9 cellular contexts compared by ENCODE assay signal in the genomic region with DNA sequence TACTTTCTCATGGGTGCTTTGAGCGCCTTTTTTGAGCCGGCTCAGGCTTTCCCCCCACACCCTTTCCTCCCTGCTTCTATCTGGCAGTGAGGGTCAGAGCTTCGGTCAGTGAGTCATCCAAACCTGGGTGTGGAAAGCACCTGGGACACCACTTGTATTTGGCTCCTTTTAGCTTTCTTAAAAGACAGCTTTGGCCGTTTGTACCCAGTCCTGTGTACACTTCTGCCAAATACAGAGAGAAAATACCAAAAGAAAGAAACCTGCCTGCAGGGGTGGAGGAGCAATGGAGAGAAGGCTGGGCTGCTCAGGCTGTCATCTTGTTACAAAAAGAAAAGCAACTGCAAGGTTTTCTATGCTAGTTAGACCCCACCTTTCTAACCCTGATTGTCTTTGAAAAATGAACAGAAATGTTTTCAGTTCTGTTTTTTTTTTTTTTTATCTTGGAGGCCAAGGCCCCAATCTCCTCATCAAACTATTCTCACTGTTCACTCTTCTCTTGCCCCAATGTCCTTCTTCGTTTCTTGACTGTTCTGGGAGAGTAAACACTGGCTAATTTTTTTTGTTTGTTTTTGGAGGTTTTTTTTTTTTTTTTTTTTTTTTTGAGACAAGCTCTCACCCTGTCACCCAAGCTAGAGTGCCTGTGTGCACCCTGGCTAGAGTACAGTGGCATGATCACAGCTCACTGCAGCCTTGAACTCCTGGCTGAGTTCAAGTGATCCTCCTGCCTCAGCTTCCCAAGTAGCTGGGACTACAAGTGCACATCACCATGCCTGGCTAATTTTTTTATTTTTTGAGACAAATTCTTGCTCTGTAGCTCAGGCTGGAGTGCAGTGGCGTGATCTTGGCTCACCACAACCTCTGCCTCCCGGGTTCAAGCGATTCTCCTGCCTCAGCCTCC.
DNase-seq lines count a peak whose midpoint lies in the region; ATAC-seq and TF ChIP-seq lines count a peak whose summit lies in the region.
"Had no signal": no experiment of that assay in that cellular context is flagged by ENCODE, and none has a peak within 500 bp of the region (broad histone marks: within the 10 kb centered on the region; RNA-seq: fewer than 3 reads in every experiment).

No MANE protein-coding gene starts in this region.

- DNase-seq in GM12864 (ENCODE audit: low read depth): peak; percentile 50
- peak; percentile 63 for DNase-seq in NCI-H69 (lab: John Stamatoyannopoulos, UW)
- DNase-seq in right lobe of liver: peak in 1 of 3 donors; percentile 59
- DNase-seq in NCI-H510A (lab: John Stamatoyannopoulos, UW): no peak
- DNase-seq in OCI-M1 (lab: John Stamatoyannopoulos, UW): no peak
- no peak for DNase-seq in osteocyte (ENCODE audit: extremely low spot score, unreplicated experiment)
- DNase-seq: activated naive CD4-positive, alpha-beta T cell treated with anti-CD3 and anti-CD28 coated beads, Interleukin-2, amount 50 U/mL, for 16 hours had no signal

- ATAC-seq in GM21529 (IDR thresholded peaks at IDR 0.05; ENCODE audit: unreplicated experiment): peak; percentile 69
- peak; percentile 22 to 68 (median 39) for ATAC-seq in right lobe of liver
- no peak for ATAC-seq in HG03039 (IDR thresholded peaks at IDR 0.05; ENCODE audit: unreplicated experiment)

- no peaks in the 10 kb centered on the region for H3K9me3 ChIP-seq in right lobe of liver

- H3K4me1 ChIP-seq in right lobe of liver: peaks cover 0 to 71% (median 32%) of the 10 kb centered on the region in 4 donors

- H3K36me3 ChIP-seq in right lobe of liver: peaks cover 0 to 30% (median 11%) of the 10 kb centered on the region in 4 donors

- no peak for TF ChIP-seq POLR2A in right lobe of liver (IDR thresholded peaks at IDR 0.05)

- no peaks in the 10 kb centered on the region for H3K9me3 Mint-ChIP-seq in osteocyte (ENCODE audit: unreplicated experiment)

- no peaks in the 10 kb centered on the region for H3K27me3 Mint-ChIP-seq in osteocyte (ENCODE audit: unreplicated experiment)

- intact Hi-C loops in right lobe of liver (cut with DNase I): loop anchor here in 1 of 2 donors (10.0 kb wide), 1 partner anchor 72 kb away; no protein-coding TSS in a partner anchor

- H3K27me3 ChIP-seq in right lobe of liver: no peaks in the 10 kb centered on the region

- peaks cover 10% of the 10 kb centered on the region for H3K4me1 Mint-ChIP-seq in osteocyte (ENCODE audit: unreplicated experiment)

- TF ChIP-seq CTCF in GM12864 (IDR thresholded peaks at IDR 0.05; ENCODE audit: low read depth, low read length, missing control alignments) (no peak), right lobe of liver (IDR thresholded peaks at IDR 0.05) (no peak), osteocyte (IDR thresholded peaks at IDR 0.05) (no peak)

- 27% methylated on average over 6 of the region's 8 CpGs for WGBS in right lobe of liver (ENCODE audit: insufficient coverage, low coverage, low lambda C conversion rate, missing lambda C conversion rate)

- no peak overlapping the region; the same call in 1 of the 2 replicates for H3K4me3 ChIP-seq in GM12864 (ENCODE audit: low read depth, low read length)
- no peak overlapping the region for H3K4me3 ChIP-seq in right lobe of liver

- no peak overlapping the region for H3K27ac Mint-ChIP-seq in osteocyte (ENCODE audit: unreplicated experiment)

- peaks cover 21% of the 10 kb centered on the region for H3K36me3 Mint-ChIP-seq in osteocyte (ENCODE audit: unreplicated experiment)

- H3K4me3 Mint-ChIP-seq in osteocyte (ENCODE audit: unreplicated experiment): no peak overlapping the region

- H3K27ac ChIP-seq in right lobe of liver: peak overlapping the region; percentile 39 to 90 (median 65)

Comparison
In these comparisons a context has a peak if more than half of its experiments do, and no peak if none do; other contexts are left out.
1. DNase-seq: peak in GM12864 (single experiment) and NCI-H69 (single experiment); none in NCI-H510A (single experiment), OCI-M1 (single experiment) and osteocyte (single experiment).